ENCODE assay signal across 11 cellular contexts in genomic region chr9:29214702-29215248, GRCh38. TPM values are rescaled to one million over a fixed set of nuclear protein-coding genes. Genes with fewer than 3 reads are reported as not detected.
DNase-seq lines count a peak whose midpoint lies in the region; ATAC-seq and TF ChIP-seq lines count a peak whose summit lies in the region.
"Had no signal": no experiment of that assay in that cellular context is flagged by ENCODE, and none has a peak within 500 bp of the region (broad histone marks: within the 10 kb centered on the region; RNA-seq: fewer than 3 reads in every experiment).

No MANE protein-coding gene starts in this region.

- H3K27me3 ChIP-seq in HAP-1 (ENCODE audit: low read depth) (peaks cover 54% of the 10 kb centered on the region), SJCRH30 (no peaks in the 10 kb centered on the region), parathyroid adenoma (ENCODE audit: control insufficient read depth, insufficient read depth, low read length) (no peaks in the 10 kb centered on the region)

- peaks cover 14% of the 10 kb centered on the region for H3K4me1 Mint-ChIP-seq in CD14-positive monocyte

- peaks cover 0 to 14% (median 8%) of the 10 kb centered on the region in 7 donors for H3K9me3 Mint-ChIP-seq in CD14-positive monocyte
- H3K9me3 Mint-ChIP-seq: activated naive CD8-positive, alpha-beta T cell treated with anti-CD3 and anti-CD28 coated beads, Interleukin-2, amount 10 ng/mL, durations not matched to agents 7 days and 5 days had no signal

- no peak overlapping the region for H3K9ac ChIP-seq in parathyroid adenoma

- H3K27ac Mint-ChIP-seq in CD14-positive monocyte: no peak overlapping the region
- H3K27ac Mint-ChIP-seq: activated naive CD8-positive, alpha-beta T cell treated with anti-CD3 and anti-CD28 coated beads, Interleukin-2, amount 10 ng/mL, durations not matched to agents 7 days and 5 days had no signal

- peak overlapping the region in 1 of 2 donors; percentile 87 for H3K4me3 Mint-ChIP-seq in CD14-positive monocyte
- H3K4me3 Mint-ChIP-seq: activated naive CD8-positive, alpha-beta T cell treated with anti-CD3 and anti-CD28 coated beads, Interleukin-2, amount 10 ng/mL, durations not matched to agents 7 days and 5 days had no signal

- H3K4me3 ChIP-seq in HAP-1: peak overlapping the region; percentile 20
- peak overlapping the region; percentile 69 for H3K4me3 ChIP-seq in SJCRH30
- H3K4me3 ChIP-seq in parathyroid adenoma (ENCODE audit: low read depth, low read length): peak overlapping the region; percentile 56
- H3K4me3 ChIP-seq: K562 had no signal

- ATAC-seq in GM18520 (IDR thresholded peaks at IDR 0.05; ENCODE audit: unreplicated experiment): no peak
- ATAC-seq: K562 had no signal

- TF ChIP-seq CTCF in parathyroid adenoma (IDR thresholded peaks at IDR 0.05) (no peak), CD14-positive monocyte (IDR thresholded peaks at IDR 0.05) (no peak)

- no peak for DNase-seq in HAP-1 (ENCODE audit: low spot score in 2 of 2)
- peak in 1 of 2 experiments; percentile 34 for DNase-seq in SJCRH30
- peak; percentile 43 for DNase-seq in glomerular visceral epithelial cell (ENCODE audit: extremely low spot score)
- no peak for DNase-seq in CD14-positive monocyte (ENCODE audit: low spot score)
- no peak for DNase-seq in activated CD4-positive, CD25-positive, alpha-beta regulatory T cell treated with anti-CD3 and anti-CD28 coated beads, Interleukin-2, amount 50 U/mL, for 72 hours
- DNase-seq: activated CD4-positive, alpha-beta T cell treated with anti-CD3 and anti-CD28 coated beads, Interleukin-2, amount 50 U/mL, for 4 hours; activated naive CD8-positive, alpha-beta T cell treated with anti-CD3 and anti-CD28 coated beads, Interleukin-2, amount 10 ng/mL, durations not matched to agents 7 days and 5 days; GF-D8 had no signal

- H3K36me3 Mint-ChIP-seq in CD14-positive monocyte: peaks cover 3 to 9% of the 10 kb centered on the region in 2 donors
- H3K36me3 Mint-ChIP-seq: activated naive CD8-positive, alpha-beta T cell treated with anti-CD3 and anti-CD28 coated beads, Interleukin-2, amount 10 ng/mL, durations not matched to agents 7 days and 5 days had no signal

- no peaks in the 10 kb centered on the region for H3K9me3 ChIP-seq in HAP-1
- H3K9me3 ChIP-seq in SJCRH30 (replicated peaks): no peaks in the 10 kb centered on the region
- no peaks in the 10 kb centered on the region for H3K9me3 ChIP-seq in parathyroid adenoma (ENCODE audit: control insufficient read depth, low read length)

- in situ Hi-C loops in HAP-1 (cut with MboI; ENCODE audit: low sequenced_read_pairs): no loop called here

- intact Hi-C loops in CD14-positive monocyte (cut with micrococcal nuclease): no loop called here

- H3K27ac ChIP-seq in SJCRH30: no peak overlapping the region
- H3K27ac ChIP-seq in parathyroid adenoma: no peak overlapping the region

- H3K27me3 Mint-ChIP-seq in CD14-positive monocyte (ENCODE audit: low read depth in 3 of 3): peaks cover 55 to 67% (median 64%) of the 10 kb centered on the region in 3 donors

- H2AFZ ChIP-seq in parathyroid adenoma: no peak overlapping the region

- H3K79me2 ChIP-seq in parathyroid adenoma: no peaks in the 10 kb centered on the region

- H3K4me2 ChIP-seq in parathyroid adenoma (ENCODE audit: low read length): peak overlapping the region; percentile 46

- no peaks in the 10 kb centered on the region; the same call in none of the 2 replicates for H3K4me1 ChIP-seq in HAP-1
- no peaks in the 10 kb centered on the region for H3K4me1 ChIP-seq in SJCRH30
- H3K4me1 ChIP-seq in parathyroid adenoma: no peaks in the 10 kb centered on the region

- H3K36me3 ChIP-seq in HAP-1 (replicated peaks): no peaks in the 10 kb centered on the region
- no peaks in the 10 kb centered on the region for H3K36me3 ChIP-seq in SJCRH30
- no peaks in the 10 kb centered on the region for H3K36me3 ChIP-seq in parathyroid adenoma (ENCODE audit: control insufficient read depth, insufficient read depth, low read length)

RNA-seq across cellular contexts. Expression of gene LINGO2, which starts 1.4 kb away (rescaled TPM):
- total RNA-seq in SJCRH30 (2014; rRNA removed; shearing (Covaris generic)): 4.1 and 5.5 TPM in 2 replicates
- not detected for polyA plus RNA-seq in CD14-positive monocyte
- total RNA-seq: activated naive CD8-positive, alpha-beta T cell treated with anti-CD3 and anti-CD28 coated beads, Interleukin-2, amount 10 ng/mL, durations not matched to agents 7 days and 5 days; K562 had no signal
- polyA plus RNA-seq: K562 had no signal
